ENCODE assay signal across 25 cellular contexts in the genomic region with DNA sequence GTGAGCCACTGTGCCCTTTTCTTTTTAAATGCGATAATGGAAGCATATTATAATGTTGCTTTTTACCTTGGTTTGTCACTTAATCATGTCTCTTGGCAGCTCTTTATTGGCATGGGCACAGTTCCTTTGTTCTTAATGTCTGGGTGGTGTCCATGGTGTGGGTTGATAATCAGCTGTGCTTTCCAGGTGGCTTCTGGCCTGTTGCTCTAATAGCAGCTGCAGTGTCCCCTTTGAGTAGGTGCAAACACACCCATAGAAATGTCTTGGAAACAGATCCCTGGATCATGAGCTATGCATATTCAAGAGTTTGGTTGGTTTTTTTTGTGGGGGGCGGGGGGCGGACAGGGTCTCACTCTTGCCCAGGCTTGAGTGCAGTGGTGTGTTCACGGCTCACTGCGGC. TPM values are rescaled to one million over a fixed set of nuclear protein-coding genes. Genes with fewer than 3 reads are reported as not detected.
DNase-seq lines count a peak whose midpoint lies in the region; ATAC-seq and TF ChIP-seq lines count a peak whose summit lies in the region.
"Had no signal": no experiment of that assay in that cellular context is flagged by ENCODE, and none has a peak within 500 bp of the region (broad histone marks: within the 10 kb centered on the region; RNA-seq: fewer than 3 reads in every experiment).

No MANE protein-coding gene starts in this region.

- WGBS in testis, 2 donors: 83 to 84% methylated on average over 3 to 5 of the region's 5 CpGs

- H3K36me3 ChIP-seq in testis (ENCODE audit: low read depth, missing control alignments): no peaks in the 10 kb centered on the region
- H3K36me3 ChIP-seq in left lung: no peaks in the 10 kb centered on the region
- H3K36me3 ChIP-seq: SJSA1 had no signal

- no peaks in the 10 kb centered on the region for H3K9me3 ChIP-seq in testis
- H3K9me3 ChIP-seq in left lung: no peaks in the 10 kb centered on the region
- H3K9me3 ChIP-seq: SJSA1 had no signal

- peaks cover 1% of the 10 kb centered on the region for H3K36me3 Mint-ChIP-seq in central memory CD8-positive, alpha-beta T cell (ENCODE audit: insufficient read depth)

- ATAC-seq in central memory CD8-positive, alpha-beta T cell (replicated peaks; ENCODE audit: extremely low read depth, poor library complexity, severe bottlenecking): no peak
- ATAC-seq in HG02870 (IDR thresholded peaks at IDR 0.05; ENCODE audit: unreplicated experiment) (no peak), left lung (no peak)
- ATAC-seq: PC-3, Right ventricle myocardium inferior, T-cell had no signal

- H3K9me3 Mint-ChIP-seq in central memory CD8-positive, alpha-beta T cell: no peaks in the 10 kb centered on the region
- H3K9me3 Mint-ChIP-seq: T-cell had no signal

- DNase-seq in NCI-H2196 (lab: John Stamatoyannopoulos, UW; ENCODE audit: unreplicated experiment): peak; percentile 17
- DNase-seq in NCI-H2196 treated with DMSO at 0.1 percent for 48 hours (lab: John Stamatoyannopoulos, UW; ENCODE audit: unreplicated experiment): no peak
- DNase-seq in NCI-H69 (lab: John Stamatoyannopoulos, UW): peak; percentile 91
- no peak for DNase-seq in central memory CD8-positive, alpha-beta T cell (ENCODE audit: low spot score in 2 of 2)
- DNase-seq in testis: peak; percentile 39
- no peak for DNase-seq in activated CD4-positive, alpha-beta T cell treated with anti-CD3 and anti-CD28 coated beads, Interleukin-2, amount 50 U/mL, for 4 hours
- no peak for DNase-seq in left lung
- DNase-seq: 8988T; ACHN; DMS153; DND-41; IMR-90; MM.1S; NCI-H1417 treated with DMSO at 0.1 percent for 48 hours; NCI-H187 treated with DMSO at 0.1 percent for 48 hours; NCI-H2227 treated with DMSO at 0.1 percent for 48 hours; NCI-H510A; NK-92 treated with Interleukin-12 subunit alpha and Interleukin-12 subunit beta, amount 100 ng/mL, for 24 hours; PC-3; T-cell had no signal

- H3K4me1 ChIP-seq in testis: no peaks in the 10 kb centered on the region
- H3K4me1 ChIP-seq in left lung: no peaks in the 10 kb centered on the region
- H3K4me1 ChIP-seq: SJSA1 had no signal

- H3K27ac ChIP-seq in testis (no peak overlapping the region), left lung (no peak overlapping the region)
- H3K27ac ChIP-seq: KMS-11, SJSA1 had no signal

- TF ChIP-seq CTCF in testis (IDR thresholded peaks at IDR 0.05) (no peak), left lung (IDR thresholded peaks at IDR 0.05) (no peak)

- H3K4me3 Mint-ChIP-seq in central memory CD8-positive, alpha-beta T cell: no peak overlapping the region
- H3K4me3 Mint-ChIP-seq: T-cell had no signal

- H3K4me3 ChIP-seq in testis (no peak overlapping the region), left lung (no peak overlapping the region)
- H3K4me3 ChIP-seq: SJSA1 had no signal

- H3K27ac Mint-ChIP-seq in central memory CD8-positive, alpha-beta T cell (ENCODE audit: low read depth): peak overlapping the region; percentile 75
- H3K27ac Mint-ChIP-seq: T-cell had no signal

- H3K27me3 ChIP-seq in testis (no peaks in the 10 kb centered on the region), left lung (no peaks in the 10 kb centered on the region)
- H3K27me3 ChIP-seq: SJSA1 had no signal

- intact Hi-C loops in testis (cut with DNase I; ENCODE audit: low total_unique reads) (no loop called here), left lung (cut with DNase I) (no loop called here)

- TF ChIP-seq POLR2A in testis (IDR thresholded peaks at IDR 0.05): no peak

- no peaks in the 10 kb centered on the region for H3K27me3 Mint-ChIP-seq in central memory CD8-positive, alpha-beta T cell
- H3K27me3 Mint-ChIP-seq: T-cell had no signal

- H3K4me1 Mint-ChIP-seq in central memory CD8-positive, alpha-beta T cell: no peaks in the 10 kb centered on the region
- H3K4me1 Mint-ChIP-seq: T-cell had no signal

RNA-seq across cellular contexts. Expression of gene EFCAB8, which starts 29.9 kb away (rescaled TPM):
- 1 to 10 TPM; 4.9 to 9.5 TPM for total RNA-seq in testis
- 6.3 TPM for polyA plus RNA-seq in testis (ENCODE audit: insufficient read depth, low read depth, low replicate concordance)
- total RNA-seq in left lung: 1 to 10 TPM in 1 of 2 donors, under 1 TPM in 1; 0.35 to 1.0 TPM
- total RNA-seq: IMR-90, PC-3 had no signal
- polyA plus RNA-seq: BJ, IMR-90 had no signal

Comparison
In these comparisons a context has a peak if more than half of its experiments do, and no peak if none do; other contexts are left out.
1. DNase-seq: peak in NCI-H2196 (single experiment), NCI-H69 (single experiment) and testis (single experiment); none in NCI-H2196 treated with DMSO at 0.1 percent for 48 hours (single experiment), central memory CD8-positive, alpha-beta T cell (0 of 2), activated CD4-positive, alpha-beta T cell treated with anti-CD3 and anti-CD28 coated beads, Interleukin-2, amount 50 U/mL, for 4 hours (0 of 2) and left lung (0 of 2).